8 cellular contexts compared by ENCODE assay signal in the genomic region with DNA sequence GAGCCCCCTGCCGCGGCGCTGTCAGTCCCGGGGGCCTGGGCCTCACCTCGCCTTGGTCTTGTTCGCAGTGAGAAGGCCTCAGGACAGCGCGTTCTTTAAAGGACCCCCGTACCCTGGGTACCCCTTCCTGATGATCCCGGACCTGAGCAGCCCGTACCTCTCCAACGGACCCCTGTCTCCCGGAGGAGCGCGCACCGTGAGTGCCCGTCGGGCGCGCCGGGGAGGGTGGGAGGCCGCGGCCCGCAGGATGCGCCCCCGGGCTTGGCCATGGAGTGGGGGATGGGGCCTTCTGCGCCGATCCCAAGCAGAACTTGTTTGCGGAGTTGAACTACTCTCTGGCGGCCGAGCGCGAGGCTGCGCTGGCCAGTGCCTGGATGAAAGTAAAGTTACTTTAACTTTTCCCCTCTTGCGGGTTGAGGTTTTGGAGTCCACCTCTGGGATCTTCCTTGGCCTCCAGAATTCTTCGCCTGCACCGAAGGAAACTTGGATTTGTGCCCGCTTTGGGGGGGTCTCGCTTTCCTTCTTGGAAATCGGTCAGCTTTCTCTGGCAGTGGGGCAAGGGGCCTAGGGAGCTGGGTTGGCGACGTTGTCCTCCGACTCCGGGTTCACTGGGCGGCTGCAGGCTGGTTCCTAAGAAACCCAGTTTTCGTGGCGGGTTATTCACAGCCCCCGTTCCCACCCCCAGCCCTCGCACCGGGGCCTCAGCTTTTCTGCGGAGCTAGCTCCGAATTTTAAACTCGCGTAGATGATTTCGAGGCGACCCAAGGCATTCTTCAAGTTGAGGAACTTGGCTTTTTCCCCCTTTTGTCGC. TPM values are rescaled to one million over a fixed set of nuclear protein-coding genes. Genes with fewer than 3 reads are reported as not detected.
DNase-seq lines count a peak whose midpoint lies in the region; ATAC-seq and TF ChIP-seq lines count a peak whose summit lies in the region.

No MANE protein-coding gene starts in this region.

- H3K4me3 Mint-ChIP-seq in activated CD4-positive, alpha-beta T cell treated with anti-CD3 and anti-CD28 coated beads for 36 hours, result peak overlapping the region; percentile 18
- peak overlapping the region; percentile 31 for H3K4me3 Mint-ChIP-seq in central memory CD8-positive, alpha-beta T cell

- H3K4me1 Mint-ChIP-seq in activated CD4-positive, alpha-beta T cell treated with anti-CD3 and anti-CD28 coated beads for 36 hours, result peaks cover 9% of the 10 kb centered on the region
- H3K4me1 Mint-ChIP-seq in central memory CD8-positive, alpha-beta T cell, result no peaks in the 10 kb centered on the region

- no peaks in the 10 kb centered on the region for H3K36me3 ChIP-seq in suprapubic skin

- ATAC-seq in activated CD4-positive, alpha-beta T cell treated with anti-CD3 and anti-CD28 coated beads for 36 hours, result no peak
- ATAC-seq in central memory CD8-positive, alpha-beta T cell (replicated peaks; ENCODE audit: extremely low read depth, poor library complexity, severe bottlenecking), result no peak
- no peak for ATAC-seq in HG03457 (IDR thresholded peaks at IDR 0.05; ENCODE audit: unreplicated experiment)

- H3K9me3 Mint-ChIP-seq in activated CD4-positive, alpha-beta T cell treated with anti-CD3 and anti-CD28 coated beads for 36 hours (ENCODE audit: low read depth), result no peaks in the 10 kb centered on the region
- no peaks in the 10 kb centered on the region for H3K9me3 Mint-ChIP-seq in central memory CD8-positive, alpha-beta T cell

- CTCF ChIA-PET in activated CD4-positive, alpha-beta T cell treated with anti-CD3 and anti-CD28 coated beads for 36 hours (lab: Charles Lee), result interaction anchor here (0.8 to 1.3 kb wide), 4 partner anchors 143 to 427 kb away, joined by 4 to 6 read pairs (median 4); no protein-coding TSS in a partner anchor

- H3K4me3 ChIP-seq in suprapubic skin, result peak overlapping the region; percentile 72

- peaks cover 49% of the 10 kb centered on the region for H3K27me3 Mint-ChIP-seq in activated CD4-positive, alpha-beta T cell treated with anti-CD3 and anti-CD28 coated beads for 36 hours
- H3K27me3 Mint-ChIP-seq in central memory CD8-positive, alpha-beta T cell, result peaks cover 63% of the 10 kb centered on the region

- H3K36me3 Mint-ChIP-seq in activated CD4-positive, alpha-beta T cell treated with anti-CD3 and anti-CD28 coated beads for 36 hours (ENCODE audit: low read depth), result no peaks in the 10 kb centered on the region
- peaks cover 2% of the 10 kb centered on the region for H3K36me3 Mint-ChIP-seq in central memory CD8-positive, alpha-beta T cell (ENCODE audit: insufficient read depth)

- POLR2A ChIA-PET in activated CD4-positive, alpha-beta T cell treated with anti-CD3 and anti-CD28 coated beads for 36 hours (lab: Charles Lee), result no interaction called here

- peak overlapping the region; percentile 80 for H3K27ac ChIP-seq in suprapubic skin

- TF ChIP-seq EP300 in suprapubic skin (IDR thresholded peaks at IDR 0.05), result no peak

- intact Hi-C loops in activated CD4-positive, alpha-beta T cell treated with anti-CD3 and anti-CD28 coated beads for 36 hours (cut with DNase I, micrococcal nuclease), result loop anchor here (5.0 kb wide), 2 partner anchors 153 to 207 kb away; no protein-coding TSS in a partner anchor

- peaks cover 44% of the 10 kb centered on the region for H3K4me1 ChIP-seq in suprapubic skin

- peaks cover 17% of the 10 kb centered on the region for H3K27me3 ChIP-seq in suprapubic skin

- no peak for TF ChIP-seq POLR2A in suprapubic skin (IDR thresholded peaks at IDR 0.05)

- WGBS in suprapubic skin, result 31% methylated on average over 28 of the region's 57 CpGs

- TF ChIP-seq CTCF in suprapubic skin (IDR thresholded peaks at IDR 0.05), result no peak

- no peaks in the 10 kb centered on the region for H3K9me3 ChIP-seq in suprapubic skin

- no peak overlapping the region for H3K27ac Mint-ChIP-seq in activated CD4-positive, alpha-beta T cell treated with anti-CD3 and anti-CD28 coated beads for 36 hours
- no peak overlapping the region for H3K27ac Mint-ChIP-seq in central memory CD8-positive, alpha-beta T cell (ENCODE audit: low read depth)

- DNase-seq in activated CD4-positive, alpha-beta T cell treated with anti-CD3 and anti-CD28 coated beads for 36 hours, result peak; percentile 32
- no peak for DNase-seq in activated CD4-positive, alpha-beta T cell treated with anti-CD3 and anti-CD28 coated beads, Interleukin-2, amount 50 U/mL, for 4 hours
- DNase-seq in central memory CD8-positive, alpha-beta T cell (ENCODE audit: low spot score in 2 of 2), result no peak
- DNase-seq in left kidney (ENCODE audit: low read depth, low spot score) (peak; percentile 83), suprapubic skin (ENCODE audit: low spot score in 2 of 2) (peak in 1 of 2 donors; percentile 65), GDM1 (lab: John Stamatoyannopoulos, UW) (no peak)
- DNase-seq in stimulated activated CD4-positive, alpha-beta T cell treated with anti-CD3 and anti-CD28 coated beads, Interleukin-2, amount 100 ng/mL, for 48 hours, result no peak

RNA-seq across cellular contexts. Expression of a gene that starts 1.3 kb away (rescaled TPM):
- total RNA-seq in activated CD4-positive, alpha-beta T cell treated with anti-CD3 and anti-CD28 coated beads for 36 hours, result under 1 TPM in 1 of 2 experiments, not detected in 1; 0.07 TPM
- 1 to 10 TPM in 3 of 4 donors, under 1 TPM in 1; 0.55 to 3.0 (median 1.8) TPM for total RNA-seq in suprapubic skin

Comparison
In these comparisons a context has a peak if more than half of its experiments do, and no peak if none do; other contexts are left out.
1. DNase-seq: peak in activated CD4-positive, alpha-beta T cell treated with anti-CD3 and anti-CD28 coated beads for 36 hours (single experiment) and left kidney (single experiment); none in activated CD4-positive, alpha-beta T cell treated with anti-CD3 and anti-CD28 coated beads, Interleukin-2, amount 50 U/mL, for 4 hours (0 of 2), central memory CD8-positive, alpha-beta T cell (0 of 2), stimulated activated CD4-positive, alpha-beta T cell treated with anti-CD3 and anti-CD28 coated beads, Interleukin-2, amount 100 ng/mL, for 48 hours (0 of 2) and GDM1 (single experiment).